ENCODE assay signal across 21 cellular contexts in genomic region chr2:183455056-183455455, GRCh38.
"Had no signal": no experiment of that assay in that cellular context is flagged by ENCODE, and none has a peak within 500 bp of the region (broad histone marks: within the 10 kb centered on the region; RNA-seq: fewer than 3 reads in every experiment).

No MANE protein-coding gene starts in this region.

- ATAC-seq: esophagus mucosa; gastroesophageal sphincter; left lobe of liver; mucosa of descending colon; naive thymus-derived CD8-positive, alpha-beta T cell; stimulated activated effector memory CD8-positive, alpha-beta T cell treated with anti-CD3 and anti-CD28 coated beads, Interleukin-12 subunit alpha, Interleukin-12 subunit beta, amount 100 ng/mL, for 72 hours; stimulated activated naive CD8-positive, alpha-beta T cell treated with anti-CD3 and anti-CD28 coated beads, Interleukin-15, Interleukin-2, amounts not matched to agents 100 U/mL and 50 U/mL, for 24 hours; upper lobe of right lung had no signal

- DNase-seq: cortex of kidney; dorsolateral prefrontal cortex; effector CD8-positive, alpha-beta T cell; glutamatergic neuron; islet precursor cell; mucosa of descending colon; naive thymus-derived CD8-positive, alpha-beta T cell; posterior cingulate gyrus; sigmoid colon; stimulated activated CD4-positive, alpha-beta T cell treated with anti-CD3 and anti-CD28 coated beads, Interleukin-4, amount 100 ng/mL, for 1 hour; stimulated activated CD8-positive, alpha-beta memory T cell treated with anti-CD3 and anti-CD28 coated beads, Interleukin-4, amount 100 ng/mL, for 48 hours; stimulated activated naive CD8-positive, alpha-beta T cell treated with anti-CD3 and anti-CD28 coated beads, Interleukin-15, Interleukin-2, amounts not matched to agents 100 U/mL and 50 U/mL, for 24 hours; testis; upper lobe of right lung had no signal

- H3K4me3 ChIP-seq: dorsolateral prefrontal cortex, gastroesophageal sphincter, mucosa of descending colon, sigmoid colon, smooth muscle cell, testis, tibial nerve, upper lobe of right lung, vagina had no signal
